ENCODE assay signal across 1 cellular context in the genomic region with DNA sequence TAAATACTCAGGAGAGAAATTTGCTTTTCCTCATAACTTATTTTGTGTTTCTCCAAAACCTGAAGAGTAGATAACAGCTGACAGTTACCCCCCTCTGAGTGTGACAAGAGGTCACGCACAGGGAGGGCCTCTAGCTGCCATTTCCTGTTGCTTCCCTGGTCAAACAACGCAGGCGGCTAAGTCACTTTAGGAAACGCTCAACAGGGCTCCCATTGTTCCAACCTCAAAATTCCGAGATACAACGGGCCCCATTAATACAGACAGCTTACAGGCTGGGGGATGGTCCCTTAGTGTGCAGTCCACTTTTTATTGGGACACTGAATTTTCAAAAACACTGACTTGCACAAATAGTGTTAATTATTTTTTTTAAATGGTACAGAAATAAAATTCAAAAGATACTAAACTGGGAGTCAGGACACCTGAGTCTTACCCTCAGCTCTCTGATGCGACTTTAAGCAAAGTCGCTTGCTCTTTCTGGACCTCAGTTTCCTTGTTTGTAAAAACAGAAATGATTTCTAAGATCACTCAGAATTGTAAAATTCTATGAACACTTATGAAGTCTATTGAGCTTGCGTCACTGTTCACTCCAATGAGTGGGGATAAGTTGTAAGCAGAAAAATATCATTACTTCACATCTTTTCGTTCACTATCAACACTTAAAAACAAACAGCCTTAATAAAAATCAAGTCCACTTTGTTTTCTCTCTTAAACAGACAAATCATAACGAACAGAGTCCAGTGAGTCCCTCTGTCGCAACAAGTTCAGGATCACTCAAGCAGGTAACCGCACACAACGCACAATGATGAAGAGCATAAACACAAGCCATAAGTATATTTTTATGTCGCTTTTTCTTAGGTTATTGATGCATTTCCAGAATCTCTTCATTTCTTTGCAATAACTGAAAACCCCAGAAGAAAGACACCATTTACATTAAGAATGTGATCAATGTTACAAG.
TF ChIP-seq lines count a peak whose summit lies in the region.

No MANE protein-coding gene starts in this region.

TF ChIP-seq in HepG2, 621 proteins besides CTCF, POLR2A, EP300 and RAD21 (continued from another document and continues in another):
- TF ChIP-seq, protein P1, sequence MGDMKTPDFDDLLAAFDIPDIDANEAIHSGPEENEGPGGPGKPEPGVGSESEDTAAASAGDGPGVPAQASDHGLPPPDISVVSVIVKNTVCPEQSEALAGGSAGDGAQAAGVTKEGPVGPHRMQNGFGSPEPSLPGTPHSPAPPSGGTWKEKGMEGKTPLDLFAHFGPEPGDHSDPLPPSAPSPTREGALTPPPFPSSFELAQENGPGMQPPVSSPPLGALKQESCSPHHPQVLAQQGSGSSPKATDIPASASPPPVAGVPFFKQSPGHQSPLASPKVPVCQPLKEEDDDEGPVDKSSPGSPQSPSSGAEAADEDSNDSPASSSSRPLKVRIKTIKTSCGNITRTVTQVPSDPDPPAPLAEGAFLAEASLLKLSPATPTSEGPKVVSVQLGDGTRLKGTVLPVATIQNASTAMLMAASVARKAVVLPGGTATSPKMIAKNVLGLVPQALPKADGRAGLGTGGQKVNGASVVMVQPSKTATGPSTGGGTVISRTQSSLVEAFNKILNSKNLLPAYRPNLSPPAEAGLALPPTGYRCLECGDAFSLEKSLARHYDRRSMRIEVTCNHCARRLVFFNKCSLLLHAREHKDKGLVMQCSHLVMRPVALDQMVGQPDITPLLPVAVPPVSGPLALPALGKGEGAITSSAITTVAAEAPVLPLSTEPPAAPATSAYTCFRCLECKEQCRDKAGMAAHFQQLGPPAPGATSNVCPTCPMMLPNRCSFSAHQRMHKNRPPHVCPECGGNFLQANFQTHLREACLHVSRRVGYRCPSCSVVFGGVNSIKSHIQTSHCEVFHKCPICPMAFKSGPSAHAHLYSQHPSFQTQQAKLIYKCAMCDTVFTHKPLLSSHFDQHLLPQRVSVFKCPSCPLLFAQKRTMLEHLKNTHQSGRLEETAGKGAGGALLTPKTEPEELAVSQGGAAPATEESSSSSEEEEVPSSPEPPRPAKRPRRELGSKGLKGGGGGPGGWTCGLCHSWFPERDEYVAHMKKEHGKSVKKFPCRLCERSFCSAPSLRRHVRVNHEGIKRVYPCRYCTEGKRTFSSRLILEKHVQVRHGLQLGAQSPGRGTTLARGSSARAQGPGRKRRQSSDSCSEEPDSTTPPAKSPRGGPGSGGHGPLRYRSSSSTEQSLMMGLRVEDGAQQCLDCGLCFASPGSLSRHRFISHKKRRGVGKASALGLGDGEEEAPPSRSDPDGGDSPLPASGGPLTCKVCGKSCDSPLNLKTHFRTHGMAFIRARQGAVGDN (CRISPR knock-in tag; IDR thresholded peaks at IDR 0.05) = no peak
- TF ChIP-seq, protein P2, sequence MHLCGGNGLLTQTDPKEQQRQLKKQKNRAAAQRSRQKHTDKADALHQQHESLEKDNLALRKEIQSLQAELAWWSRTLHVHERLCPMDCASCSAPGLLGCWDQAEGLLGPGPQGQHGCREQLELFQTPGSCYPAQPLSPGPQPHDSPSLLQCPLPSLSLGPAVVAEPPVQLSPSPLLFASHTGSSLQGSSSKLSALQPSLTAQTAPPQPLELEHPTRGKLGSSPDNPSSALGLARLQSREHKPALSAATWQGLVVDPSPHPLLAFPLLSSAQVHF (CRISPR knock-in tag; IDR thresholded peaks at IDR 0.05) = no peak
- TF ChIP-seq NFKB2 (CRISPR knock-in tag; IDR thresholded peaks at IDR 0.05; ENCODE audit: borderline replicate concordance) = no peak
- no peak; the same call in 1 of the 2 replicates for TF ChIP-seq ZNF557 (CRISPR knock-in tag; IDR thresholded peaks at IDR 0.05)
- no peak; the same call in 1 of the 2 replicates for TF ChIP-seq CHD4 (IDR thresholded peaks at IDR 0.05; ENCODE audit: borderline replicate concordance, low read length)
- no peak for TF ChIP-seq MATR3 (CRISPR knock-in tag; IDR thresholded peaks at IDR 0.05)
- TF ChIP-seq, protein P3, sequence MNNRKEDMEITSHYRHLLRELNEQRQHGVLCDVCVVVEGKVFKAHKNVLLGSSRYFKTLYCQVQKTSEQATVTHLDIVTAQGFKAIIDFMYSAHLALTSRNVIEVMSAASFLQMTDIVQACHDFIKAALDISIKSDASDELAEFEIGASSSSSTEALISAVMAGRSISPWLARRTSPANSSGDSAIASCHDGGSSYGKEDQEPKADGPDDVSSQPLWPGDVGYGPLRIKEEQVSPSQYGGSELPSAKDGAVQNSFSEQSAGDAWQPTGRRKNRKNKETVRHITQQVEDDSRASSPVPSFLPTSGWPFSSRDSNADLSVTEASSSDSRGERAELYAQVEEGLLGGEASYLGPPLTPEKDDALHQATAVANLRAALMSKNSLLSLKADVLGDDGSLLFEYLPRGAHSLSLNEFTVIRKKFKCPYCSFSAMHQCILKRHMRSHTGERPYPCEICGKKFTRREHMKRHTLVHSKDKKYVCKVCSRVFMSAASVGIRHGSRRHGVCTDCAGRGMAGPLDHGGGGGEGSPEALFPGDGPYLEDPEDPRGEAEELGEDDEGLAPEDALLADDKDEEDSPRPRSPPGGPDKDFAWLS (CRISPR knock-in tag; IDR thresholded peaks at IDR 0.05; ENCODE audit: borderline replicate concordance) = no peak
- no peak for TF ChIP-seq KDM5B (CRISPR knock-in tag; IDR thresholded peaks at IDR 0.05; ENCODE audit: borderline replicate concordance)
- no peak for TF ChIP-seq HIVEP1 (CRISPR knock-in tag; IDR thresholded peaks at IDR 0.05)
- TF ChIP-seq MYNN (CRISPR knock-in tag; IDR thresholded peaks at IDR 0.05; ENCODE audit: low read depth) = no peak
- TF ChIP-seq ZNF878 (CRISPR knock-in tag; IDR thresholded peaks at IDR 0.05) = peak; percentile 61; the same call in 1 of the 2 replicates
- 0 out of 2 replicates have a peak, but pooled peaks have one; percentile 73 for TF ChIP-seq AHR (CRISPR knock-in tag; IDR thresholded peaks at IDR 0.05)
- 0 out of 2 replicates have a peak, but pooled peaks have one; percentile 36 for TF ChIP-seq POGZ (CRISPR knock-in tag; IDR thresholded peaks at IDR 0.05)
- TF ChIP-seq TMF1 (CRISPR knock-in tag; IDR thresholded peaks at IDR 0.05; ENCODE audit: low read depth) = no peak
- TF ChIP-seq, protein P4, sequence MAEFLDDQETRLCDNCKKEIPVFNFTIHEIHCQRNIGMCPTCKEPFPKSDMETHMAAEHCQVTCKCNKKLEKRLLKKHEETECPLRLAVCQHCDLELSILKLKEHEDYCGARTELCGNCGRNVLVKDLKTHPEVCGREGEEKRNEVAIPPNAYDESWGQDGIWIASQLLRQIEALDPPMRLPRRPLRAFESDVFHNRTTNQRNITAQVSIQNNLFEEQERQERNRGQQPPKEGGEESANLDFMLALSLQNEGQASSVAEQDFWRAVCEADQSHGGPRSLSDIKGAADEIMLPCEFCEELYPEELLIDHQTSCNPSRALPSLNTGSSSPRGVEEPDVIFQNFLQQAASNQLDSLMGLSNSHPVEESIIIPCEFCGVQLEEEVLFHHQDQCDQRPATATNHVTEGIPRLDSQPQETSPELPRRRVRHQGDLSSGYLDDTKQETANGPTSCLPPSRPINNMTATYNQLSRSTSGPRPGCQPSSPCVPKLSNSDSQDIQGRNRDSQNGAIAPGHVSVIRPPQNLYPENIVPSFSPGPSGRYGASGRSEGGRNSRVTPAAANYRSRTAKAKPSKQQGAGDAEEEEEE (CRISPR knock-in tag; IDR thresholded peaks at IDR 0.05; ENCODE audit: borderline replicate concordance) = no peak
- TF ChIP-seq, protein P5, sequence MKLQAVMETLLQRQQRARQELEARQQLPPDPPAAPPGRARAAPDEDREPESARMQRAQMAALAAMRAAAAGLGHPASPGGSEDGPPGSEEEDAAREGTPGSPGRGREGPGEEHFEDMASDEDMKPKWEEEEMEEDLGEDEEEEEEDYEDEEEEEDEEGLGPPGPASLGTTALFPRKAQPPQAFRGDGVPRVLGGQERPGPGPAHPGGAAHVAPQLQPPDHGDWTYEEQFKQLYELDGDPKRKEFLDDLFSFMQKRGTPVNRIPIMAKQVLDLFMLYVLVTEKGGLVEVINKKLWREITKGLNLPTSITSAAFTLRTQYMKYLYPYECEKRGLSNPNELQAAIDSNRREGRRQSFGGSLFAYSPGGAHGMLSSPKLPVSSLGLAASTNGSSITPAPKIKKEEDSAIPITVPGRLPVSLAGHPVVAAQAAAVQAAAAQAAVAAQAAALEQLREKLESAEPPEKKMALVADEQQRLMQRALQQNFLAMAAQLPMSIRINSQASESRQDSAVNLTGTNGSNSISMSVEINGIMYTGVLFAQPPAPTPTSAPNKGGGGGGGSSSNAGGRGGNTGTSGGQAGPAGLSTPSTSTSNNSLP (IDR thresholded peaks at IDR 0.05; ENCODE audit: low read depth, low read length) = peak; percentile 72; the same call in 1 of the 2 replicates
- TF ChIP-seq MBD4 (IDR thresholded peaks at IDR 0.05; ENCODE audit: borderline replicate concordance, low read length) = no peak
- no peak for TF ChIP-seq SRSF1 (optimal IDR thresholded peaks at IDR 0.05; ENCODE audit: low read depth, low read length)
- TF ChIP-seq HNRNPL (IDR thresholded peaks at IDR 0.05; ENCODE audit: low read depth, low read length) = no peak
- no peak for TF ChIP-seq FOXK2 (IDR thresholded peaks at IDR 0.05)
- TF ChIP-seq SMAD1 (CRISPR knock-in tag; IDR thresholded peaks at IDR 0.05; ENCODE audit: borderline replicate concordance, low read depth) = no peak
- TF ChIP-seq, protein P6, sequence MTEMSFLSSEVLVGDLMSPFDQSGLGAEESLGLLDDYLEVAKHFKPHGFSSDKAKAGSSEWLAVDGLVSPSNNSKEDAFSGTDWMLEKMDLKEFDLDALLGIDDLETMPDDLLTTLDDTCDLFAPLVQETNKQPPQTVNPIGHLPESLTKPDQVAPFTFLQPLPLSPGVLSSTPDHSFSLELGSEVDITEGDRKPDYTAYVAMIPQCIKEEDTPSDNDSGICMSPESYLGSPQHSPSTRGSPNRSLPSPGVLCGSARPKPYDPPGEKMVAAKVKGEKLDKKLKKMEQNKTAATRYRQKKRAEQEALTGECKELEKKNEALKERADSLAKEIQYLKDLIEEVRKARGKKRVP (CRISPR knock-in tag; IDR thresholded peaks at IDR 0.05) = peak in 1 of 2 experiments; percentile 43; a peak in 1 of 4 replicates
- TF ChIP-seq ASH2L (IDR thresholded peaks at IDR 0.05; ENCODE audit: insufficient read length, low read depth, low read length) = peak; percentile 93
- TF ChIP-seq ZNF572 (CRISPR knock-in tag; IDR thresholded peaks at IDR 0.05) = no peak
- TF ChIP-seq ZC3H13 (CRISPR knock-in tag; IDR thresholded peaks at IDR 0.05) = no peak
- TF ChIP-seq ZNF598 (CRISPR knock-in tag; IDR thresholded peaks at IDR 0.05; ENCODE audit: borderline replicate concordance) = no peak
- TF ChIP-seq CREM (IDR thresholded peaks at IDR 0.05) = peak; percentile 76; the same call in 1 of the 2 replicates
- no peak for TF ChIP-seq CREM (CRISPR knock-in tag; IDR thresholded peaks at IDR 0.05)
- no peak for TF ChIP-seq PHF20 (CRISPR knock-in tag; IDR thresholded peaks at IDR 0.05)
- TF ChIP-seq HNRNPH1 (optimal IDR thresholded peaks at IDR 0.05; ENCODE audit: low read depth, low read length) = no peak
- no peak for TF ChIP-seq MBNL3 (CRISPR knock-in tag; conservative IDR thresholded peaks at IDR 0.05)
- TF ChIP-seq TSC22D2 (CRISPR knock-in tag; IDR thresholded peaks at IDR 0.05; ENCODE audit: borderline replicate concordance) = no peak
- TF ChIP-seq, protein P7, sequence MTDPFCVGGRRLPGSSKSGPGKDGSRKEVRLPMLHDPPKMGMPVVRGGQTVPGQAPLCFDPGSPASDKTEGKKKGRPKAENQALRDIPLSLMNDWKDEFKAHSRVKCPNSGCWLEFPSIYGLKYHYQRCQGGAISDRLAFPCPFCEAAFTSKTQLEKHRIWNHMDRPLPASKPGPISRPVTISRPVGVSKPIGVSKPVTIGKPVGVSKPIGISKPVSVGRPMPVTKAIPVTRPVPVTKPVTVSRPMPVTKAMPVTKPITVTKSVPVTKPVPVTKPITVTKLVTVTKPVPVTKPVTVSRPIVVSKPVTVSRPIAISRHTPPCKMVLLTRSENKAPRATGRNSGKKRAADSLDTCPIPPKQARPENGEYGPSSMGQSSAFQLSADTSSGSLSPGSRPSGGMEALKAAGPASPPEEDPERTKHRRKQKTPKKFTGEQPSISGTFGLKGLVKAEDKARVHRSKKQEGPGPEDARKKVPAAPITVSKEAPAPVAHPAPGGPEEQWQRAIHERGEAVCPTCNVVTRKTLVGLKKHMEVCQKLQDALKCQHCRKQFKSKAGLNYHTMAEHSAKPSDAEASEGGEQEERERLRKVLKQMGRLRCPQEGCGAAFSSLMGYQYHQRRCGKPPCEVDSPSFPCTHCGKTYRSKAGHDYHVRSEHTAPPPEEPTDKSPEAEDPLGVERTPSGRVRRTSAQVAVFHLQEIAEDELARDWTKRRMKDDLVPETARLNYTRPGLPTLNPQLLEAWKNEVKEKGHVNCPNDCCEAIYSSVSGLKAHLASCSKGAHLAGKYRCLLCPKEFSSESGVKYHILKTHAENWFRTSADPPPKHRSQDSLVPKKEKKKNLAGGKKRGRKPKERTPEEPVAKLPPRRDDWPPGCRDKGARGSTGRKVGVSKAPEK (CRISPR knock-in tag; IDR thresholded peaks at IDR 0.05; ENCODE audit: borderline replicate concordance) = no peak
- peak; percentile 39; the same call in 1 of the 2 replicates for TF ChIP-seq ESRRA (CRISPR knock-in tag; IDR thresholded peaks at IDR 0.05; ENCODE audit: low read depth)
- TF ChIP-seq, protein P8, sequence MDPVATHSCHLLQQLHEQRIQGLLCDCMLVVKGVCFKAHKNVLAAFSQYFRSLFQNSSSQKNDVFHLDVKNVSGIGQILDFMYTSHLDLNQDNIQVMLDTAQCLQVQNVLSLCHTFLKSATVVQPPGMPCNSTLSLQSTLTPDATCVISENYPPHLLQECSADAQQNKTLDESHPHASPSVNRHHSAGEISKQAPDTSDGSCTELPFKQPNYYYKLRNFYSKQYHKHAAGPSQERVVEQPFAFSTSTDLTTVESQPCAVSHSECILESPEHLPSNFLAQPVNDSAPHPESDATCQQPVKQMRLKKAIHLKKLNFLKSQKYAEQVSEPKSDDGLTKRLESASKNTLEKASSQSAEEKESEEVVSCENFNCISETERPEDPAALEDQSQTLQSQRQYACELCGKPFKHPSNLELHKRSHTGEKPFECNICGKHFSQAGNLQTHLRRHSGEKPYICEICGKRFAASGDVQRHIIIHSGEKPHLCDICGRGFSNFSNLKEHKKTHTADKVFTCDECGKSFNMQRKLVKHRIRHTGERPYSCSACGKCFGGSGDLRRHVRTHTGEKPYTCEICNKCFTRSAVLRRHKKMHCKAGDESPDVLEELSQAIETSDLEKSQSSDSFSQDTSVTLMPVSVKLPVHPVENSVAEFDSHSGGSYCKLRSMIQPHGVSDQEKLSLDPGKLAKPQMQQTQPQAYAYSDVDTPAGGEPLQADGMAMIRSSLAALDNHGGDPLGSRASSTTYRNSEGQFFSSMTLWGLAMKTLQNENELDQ (CRISPR knock-in tag; IDR thresholded peaks at IDR 0.05; ENCODE audit: borderline replicate concordance) = no peak
- TF ChIP-seq NAIF1 (CRISPR knock-in tag; IDR thresholded peaks at IDR 0.05; ENCODE audit: borderline replicate concordance) = no peak
- no peak for TF ChIP-seq SNRNP70 (IDR thresholded peaks at IDR 0.05; ENCODE audit: low read depth, low read length)
- no peak for TF ChIP-seq ZNF282 (IDR thresholded peaks at IDR 0.05; ENCODE audit: partially characterized antibody)
- no peak for TF ChIP-seq KLF6 (CRISPR knock-in tag; IDR thresholded peaks at IDR 0.05)
- no peak for TF ChIP-seq KLF11 (CRISPR knock-in tag; IDR thresholded peaks at IDR 0.05)
- 0 out of 2 replicates have a peak, but pooled peaks have one; percentile 22 for TF ChIP-seq JUN (CRISPR knock-in tag; IDR thresholded peaks at IDR 0.05)
- TF ChIP-seq ZNF615 (CRISPR knock-in tag; IDR thresholded peaks at IDR 0.05; ENCODE audit: borderline replicate concordance) = no peak
- peak; percentile 61; the same call in 1 of the 2 replicates for TF ChIP-seq RCOR2 (CRISPR knock-in tag; IDR thresholded peaks at IDR 0.05)
- no peak for TF ChIP-seq ZNF570 (CRISPR knock-in tag; IDR thresholded peaks at IDR 0.05; ENCODE audit: borderline replicate concordance)
- TF ChIP-seq PLRG1 (conservative IDR thresholded peaks at IDR 0.05) = no peak
